ENCODE assay signal across 7 cellular contexts in genomic region chr1:3476666-3477065, GRCh38. TPM values are rescaled to one million over a fixed set of nuclear protein-coding genes. Genes with fewer than 3 reads are reported as not detected.
"Had no signal": no experiment of that assay in that cellular context is flagged by ENCODE, and none has a peak within 500 bp of the region (broad histone marks: within the 10 kb centered on the region; RNA-seq: fewer than 3 reads in every experiment).

No MANE protein-coding gene starts in this region.

- H3K9me3 Mint-ChIP-seq: GM23338, H9, HFFc6, IgD-negative memory B cell had no signal

- ATAC-seq: GM23338, HepG2 had no signal

- H3K27ac ChIP-seq: HL-60 had no signal

- H3K4me3 Mint-ChIP-seq: GM23338, H9, HFFc6, IgD-negative memory B cell had no signal

- H3K4me1 Mint-ChIP-seq: IgD-negative memory B cell had no signal

- H2AFZ ChIP-seq: GM23338 had no signal

- H3K36me3 Mint-ChIP-seq: IgD-negative memory B cell had no signal

- H3K27ac Mint-ChIP-seq: GM23338, H9, HFFc6, IgD-negative memory B cell had no signal

- DNase-seq: H9, HCEC 1CT, HFFc6 had no signal

- H3K4me3 ChIP-seq: GM23338 had no signal

- H3K4me2 ChIP-seq: GM23338 had no signal

- H3K27me3 Mint-ChIP-seq: IgD-negative memory B cell had no signal

RNA-seq across cellular contexts. Expression of gene ARHGEF16, which starts 22.2 kb away (rescaled TPM):
- polyA plus RNA-seq: IgD-negative memory B cell had no signal
